8 cellular contexts compared by ENCODE assay signal in genomic region chr2:19868705-19869550, GRCh38. TPM values are rescaled to one million over a fixed set of nuclear protein-coding genes. Genes with fewer than 3 reads are reported as not detected.
DNase-seq lines count a peak whose midpoint lies in the region; ATAC-seq and TF ChIP-seq lines count a peak whose summit lies in the region.

No MANE protein-coding gene starts in this region.

- peaks cover 8% of the 10 kb centered on the region; the same call in 1 of the 2 replicates for H3K27me3 ChIP-seq in SK-N-SH (ENCODE audit: insufficient read depth)
- H3K27me3 ChIP-seq in ectodermal cell (ENCODE audit: control insufficient read depth, insufficient read depth, low read length, poor library complexity, severe bottlenecking) = peaks cover 23% of the 10 kb centered on the region
- peaks cover 27% of the 10 kb centered on the region for H3K27me3 ChIP-seq in mucosa of stomach (ENCODE audit: control insufficient read depth, insufficient read depth, low read length)

- no peak for TF ChIP-seq EP300 in SK-N-SH (IDR thresholded peaks at IDR 0.05; ENCODE audit: borderline replicate concordance in 1 of 2, low read depth in 1 of 2, low read length in 1 of 2)

- CTCF ChIA-PET in SK-N-SH (lab: Yijun Ruan, JAX) = no interaction called here

- peak overlapping the region in 1 of 2 experiments; percentile 12; a peak in 1 of 4 replicates for H3K4me3 ChIP-seq in SK-N-SH (ENCODE audit: low read depth in 2 of 2, low read length in 1 of 2)
- H3K4me3 ChIP-seq in ectodermal cell (ENCODE audit: insufficient read depth, low read depth, low read length) = peak overlapping the region; percentile 42
- no peak overlapping the region for H3K4me3 ChIP-seq in mucosa of stomach (ENCODE audit: low read length)

- H3K27ac ChIP-seq in SK-N-SH (ENCODE audit: low read depth in 2 of 2, low read length in 1 of 2) = no peak overlapping the region
- H3K27ac ChIP-seq in ectodermal cell (ENCODE audit: insufficient read depth, low read depth, low read length, poor library complexity, severe bottlenecking) = no peak overlapping the region

- no peak for TF ChIP-seq CTCF in SK-N-SH (IDR thresholded peaks at IDR 0.05)

- H3K36me3 ChIP-seq in SK-N-SH (replicated peaks in 1 of 2; ENCODE audit: control insufficient read depth in 1 of 2, insufficient read depth in 2 of 2, low read length in 1 of 2) (no peaks in the 10 kb centered on the region), ectodermal cell (ENCODE audit: control insufficient read depth, insufficient read depth, low read length) (no peaks in the 10 kb centered on the region), mucosa of stomach (ENCODE audit: control insufficient read depth, insufficient read depth, low read length) (no peaks in the 10 kb centered on the region)

- H3K4me2 ChIP-seq in SK-N-SH = no peak overlapping the region

- no peaks in the 10 kb centered on the region for H4K20me1 ChIP-seq in SK-N-SH (ENCODE audit: insufficient read depth)

- H2AFZ ChIP-seq in SK-N-SH (ENCODE audit: low read depth) = no peak overlapping the region

- DNase-seq in SK-N-SH = peak; percentile 52
- peak; percentile 67 for DNase-seq in activated CD4-positive, alpha-beta T cell treated with anti-CD3 and anti-CD28 coated beads for 48 hours
- DNase-seq in stimulated activated CD8-positive, alpha-beta memory T cell treated with anti-CD3 and anti-CD28 coated beads, Interleukin-7, amount 100 ng/mL, for 48 hours (ENCODE audit: extremely low read depth in 1 of 2, low read depth in 1 of 2) = peak; percentile 21 to 42
- no peak for DNase-seq in NCI-H187 (lab: John Stamatoyannopoulos, UW)

- H3K79me2 ChIP-seq in SK-N-SH (ENCODE audit: insufficient read depth) = no peaks in the 10 kb centered on the region

- no peaks in the 10 kb centered on the region for H3K9me3 ChIP-seq in SK-N-SH
- no peaks in the 10 kb centered on the region for H3K9me3 ChIP-seq in ectodermal cell (ENCODE audit: control insufficient read depth, low read length)
- H3K9me3 ChIP-seq in mucosa of stomach (ENCODE audit: control insufficient read depth, low read length) = no peaks in the 10 kb centered on the region

- TF ChIP-seq RAD21 in SK-N-SH (IDR thresholded peaks at IDR 0.05; ENCODE audit: low read length) = no peak

- H3K4me1 ChIP-seq in SK-N-SH (ENCODE audit: control insufficient read depth in 1 of 2, insufficient read depth in 2 of 2, low read depth in 1 of 2, low read length in 1 of 2) (no peaks in the 10 kb centered on the region; a peak in 1 of 4 replicates), ectodermal cell (ENCODE audit: control insufficient read depth, insufficient read depth, low read length) (peaks cover 4% of the 10 kb centered on the region), mucosa of stomach (ENCODE audit: control insufficient read depth, insufficient read depth, low read length) (peaks cover 8% of the 10 kb centered on the region)

- POLR2A ChIA-PET in SK-N-SH (lab: Yijun Ruan, JAX) = no interaction called here

- H3F3A ChIP-seq in SK-N-SH (replicated peaks; ENCODE audit: insufficient read depth) = no peaks in the 10 kb centered on the region

- H3K9ac ChIP-seq in SK-N-SH (no peak overlapping the region), mucosa of stomach (ENCODE audit: low read length) (peak overlapping the region; percentile 49)

- 39% methylated on average over 35 of the region's 51 CpGs for WGBS in SK-N-SH (ENCODE audit: low lambda C conversion rate)
- WGBS in ectodermal cell, 2 experiments = 22 to 23% methylated on average over 51 of the region's 51 CpGs

- ATAC-seq in SK-N-SH treated with all-trans-retinoic acid at 6 μM for 48 hours (no peak), HG03280 (IDR thresholded peaks at IDR 0.05; ENCODE audit: unreplicated experiment) (peak; percentile 74)

- no peaks in the 10 kb centered on the region for H3K9me2 ChIP-seq in SK-N-SH

TF ChIP-seq in SK-N-SH, 30 proteins besides CTCF, POLR2A, EP300 and RAD21 (continues in another document):
- no peak for TF ChIP-seq PBX3 (IDR thresholded peaks at IDR 0.05)
- no peak for TF ChIP-seq TAF1 (IDR thresholded peaks at IDR 0.05; ENCODE audit: borderline replicate concordance, low read depth, low read length)
- no peak for TF ChIP-seq CHD2 (IDR thresholded peaks at IDR 0.05; ENCODE audit: low read length, partially characterized antibody)
- TF ChIP-seq USF1 (IDR thresholded peaks at IDR 0.05; ENCODE audit: borderline replicate concordance, low read depth) = no peak
- no peak for TF ChIP-seq MXI1 (IDR thresholded peaks at IDR 0.05; ENCODE audit: low read depth, low read length)
- TF ChIP-seq TCF12 (IDR thresholded peaks at IDR 0.05) = no peak
- no peak for TF ChIP-seq FOXM1 (IDR thresholded peaks at IDR 0.05; ENCODE audit: low read depth)
- no peak for TF ChIP-seq JUND (IDR thresholded peaks at IDR 0.05)
- TF ChIP-seq EZH2phosphoT487 (IDR thresholded peaks at IDR 0.05; ENCODE audit: borderline replicate concordance, low read depth) = no peak
- TF ChIP-seq FOXJ3 (CRISPR knock-in tag; IDR thresholded peaks at IDR 0.05) = no peak
- TF ChIP-seq GATA2 (CRISPR knock-in tag; IDR thresholded peaks at IDR 0.05) = no peak

TF ChIP-seq in SK-N-SH treated with all-trans-retinoic acid at 6 μM for 48 hours, 23 proteins besides CTCF, POLR2A, EP300 and RAD21:
- no peak for TF ChIP-seq CSDC2 (CRISPR knock-in tag; IDR thresholded peaks at IDR 0.05)
- no peak for TF ChIP-seq GLIS3 (CRISPR knock-in tag; IDR thresholded peaks at IDR 0.05)
- no peak for TF ChIP-seq POU6F1 (CRISPR knock-in tag; IDR thresholded peaks at IDR 0.05; ENCODE audit: borderline replicate concordance, low read depth)
- no peak for TF ChIP-seq TCF4 (CRISPR knock-in tag; IDR thresholded peaks at IDR 0.05; ENCODE audit: borderline replicate concordance)
- TF ChIP-seq ZNF565 (CRISPR knock-in tag; conservative IDR thresholded peaks at IDR 0.05; ENCODE audit: low read depth) = no peak
- no peak for TF ChIP-seq CREB5 (CRISPR knock-in tag; IDR thresholded peaks at IDR 0.05; ENCODE audit: low read depth)
- no peak for TF ChIP-seq TOX (CRISPR knock-in tag; IDR thresholded peaks at IDR 0.05; ENCODE audit: borderline replicate concordance)
- TF ChIP-seq SNAI2 (CRISPR knock-in tag; IDR thresholded peaks at IDR 0.05) = no peak
- no peak for TF ChIP-seq PATZ1 (CRISPR knock-in tag; IDR thresholded peaks at IDR 0.05; ENCODE audit: borderline replicate concordance)
- no peak for TF ChIP-seq BACH2 (CRISPR knock-in tag; IDR thresholded peaks at IDR 0.05; ENCODE audit: borderline replicate concordance)
- TF ChIP-seq ZC3H10 (CRISPR knock-in tag; IDR thresholded peaks at IDR 0.05) = no peak

RNA-seq across cellular contexts. Expression of gene TTC32, which starts 32.9 kb away (rescaled TPM):
- 9.1 and 11.9 TPM in 2 replicates for polyA plus RNA-seq in SK-N-SH (2012; rRNA removed)
- polyA plus RNA-seq in SK-N-SH (2012; cell fraction: cytosol; rRNA removed) = 6.6 and 7.2 TPM in 2 replicates
- polyA plus RNA-seq in SK-N-SH (2012; cell fraction: nucleus; rRNA removed) = 25.0 and 30.7 TPM in 2 replicates
- 17.9 TPM for polyA plus RNA-seq in ectodermal cell (2013, experiment 1 of 4)
- 20.8 TPM for polyA plus RNA-seq in ectodermal cell (2013, experiment 2 of 4)
- 19.6 TPM for polyA plus RNA-seq in ectodermal cell (2013, experiment 3 of 4)
- polyA plus RNA-seq in ectodermal cell (2013, experiment 4 of 4) = 22.6 TPM

Comparison
In these comparisons a context has a peak if more than half of its experiments do, and no peak if none do; other contexts are left out.
1. DNase-seq: peak in SK-N-SH (single experiment), activated CD4-positive, alpha-beta T cell treated with anti-CD3 and anti-CD28 coated beads for 48 hours (single experiment) and stimulated activated CD8-positive, alpha-beta memory T cell treated with anti-CD3 and anti-CD28 coated beads, Interleukin-7, amount 100 ng/mL, for 48 hours (2 of 2); none in NCI-H187 (0 of 2).